In genomic region chr14:20688167-20688839, GRCh38 we compare ENCODE assay signal across 1 cellular context.
TF ChIP-seq lines count a peak whose summit lies in the region.

ANG (plus strand) TSS chr14:20688764; CDS start chr14:20693565, 4,801 bp downstream.

TF ChIP-seq in HepG2, 621 proteins besides CTCF, POLR2A, EP300 and RAD21 (continued from another document and continues in another):
- TF ChIP-seq PRDM10 (CRISPR knock-in tag; IDR thresholded peaks at IDR 0.05; ENCODE audit: low read depth), result no peak
- TF ChIP-seq ZBTB38 (CRISPR knock-in tag; IDR thresholded peaks at IDR 0.05), result no peak
- no peak for TF ChIP-seq ZNF263 (CRISPR knock-in tag; IDR thresholded peaks at IDR 0.05)
- TF ChIP-seq ELF4 (CRISPR knock-in tag; IDR thresholded peaks at IDR 0.05; ENCODE audit: borderline replicate concordance), result 0 out of 2 replicates have a peak, but pooled peaks have one; percentile 64
- no peak for TF ChIP-seq ZSCAN12 (CRISPR knock-in tag; IDR thresholded peaks at IDR 0.05)
- no peak for TF ChIP-seq ZNF234 (CRISPR knock-in tag; conservative IDR thresholded peaks at IDR 0.05)
- no peak for TF ChIP-seq ZNF816 (CRISPR knock-in tag; IDR thresholded peaks at IDR 0.05; ENCODE audit: borderline replicate concordance)
- TF ChIP-seq NR2C2 (CRISPR knock-in tag; IDR thresholded peaks at IDR 0.05; ENCODE audit: borderline replicate concordance), result no peak
- TF ChIP-seq TRIM24 (CRISPR knock-in tag; IDR thresholded peaks at IDR 0.05), result no peak
- TF ChIP-seq ZNF44 (CRISPR knock-in tag; IDR thresholded peaks at IDR 0.05), result no peak
- no peak for TF ChIP-seq ZMYM2 (CRISPR knock-in tag; IDR thresholded peaks at IDR 0.05)
- no peak for TF ChIP-seq ZNF484 (CRISPR knock-in tag; IDR thresholded peaks at IDR 0.05; ENCODE audit: borderline replicate concordance, low read depth)
- TF ChIP-seq CAMTA2 (CRISPR knock-in tag; IDR thresholded peaks at IDR 0.05; ENCODE audit: borderline replicate concordance), result no peak
- no peak for TF ChIP-seq CBX1 (IDR thresholded peaks at IDR 0.05; ENCODE audit: low read depth)
- peak; percentile 53 for TF ChIP-seq HNF4A (CRISPR knock-in tag; IDR thresholded peaks at IDR 0.05)
- no peak for TF ChIP-seq GABPB1 (CRISPR knock-in tag; IDR thresholded peaks at IDR 0.05)
- TF ChIP-seq ZFP91 (CRISPR knock-in tag; IDR thresholded peaks at IDR 0.05; ENCODE audit: borderline replicate concordance), result no peak
- no peak for TF ChIP-seq TFDP2 (CRISPR knock-in tag; IDR thresholded peaks at IDR 0.05)
- TF ChIP-seq NCOA1 (CRISPR knock-in tag; IDR thresholded peaks at IDR 0.05), result peak; percentile 74; the same call in 1 of the 2 replicates
- TF ChIP-seq MTERF4 (CRISPR knock-in tag; IDR thresholded peaks at IDR 0.05), result no peak
- no peak for TF ChIP-seq ZFX (CRISPR knock-in tag; IDR thresholded peaks at IDR 0.05; ENCODE audit: low read depth)
- TF ChIP-seq ZNF7 (CRISPR knock-in tag; IDR thresholded peaks at IDR 0.05), result peak; percentile 99
- TF ChIP-seq SIX4 (CRISPR knock-in tag; IDR thresholded peaks at IDR 0.05), result no peak
- TF ChIP-seq ZNF232 (CRISPR knock-in tag; IDR thresholded peaks at IDR 0.05; ENCODE audit: borderline replicate concordance), result no peak
- no peak for TF ChIP-seq CREB1 (IDR thresholded peaks at IDR 0.05)
- TF ChIP-seq CREB1 (CRISPR knock-in tag; IDR thresholded peaks at IDR 0.05), result no peak
- TF ChIP-seq ZNF891 (CRISPR knock-in tag; IDR thresholded peaks at IDR 0.05), result no peak
- no peak for TF ChIP-seq TFDP1 (CRISPR knock-in tag; IDR thresholded peaks at IDR 0.05; ENCODE audit: borderline replicate concordance)
- peak; percentile 5; the same call in 1 of the 2 replicates for TF ChIP-seq HMGXB3 (CRISPR knock-in tag; IDR thresholded peaks at IDR 0.05; ENCODE audit: borderline replicate concordance)
- 0 out of 2 replicates have a peak, but pooled peaks have one; percentile 31 for TF ChIP-seq ARID4A (CRISPR knock-in tag; IDR thresholded peaks at IDR 0.05; ENCODE audit: borderline replicate concordance)
- peak; percentile 50; the same call in 1 of the 2 replicates for TF ChIP-seq ZSCAN31 (CRISPR knock-in tag; IDR thresholded peaks at IDR 0.05; ENCODE audit: low read depth)
- no peak; the same call in 1 of the 2 replicates for TF ChIP-seq FOXO1 (CRISPR knock-in tag; IDR thresholded peaks at IDR 0.05)
- TF ChIP-seq ZBTB25 (CRISPR knock-in tag; IDR thresholded peaks at IDR 0.05), result no peak; the same call in 1 of the 2 replicates
- no peak for TF ChIP-seq ZFP36 (IDR thresholded peaks at IDR 0.05; ENCODE audit: borderline replicate concordance, low read depth, low read length, partially characterized antibody)
